In the genomic region with DNA sequence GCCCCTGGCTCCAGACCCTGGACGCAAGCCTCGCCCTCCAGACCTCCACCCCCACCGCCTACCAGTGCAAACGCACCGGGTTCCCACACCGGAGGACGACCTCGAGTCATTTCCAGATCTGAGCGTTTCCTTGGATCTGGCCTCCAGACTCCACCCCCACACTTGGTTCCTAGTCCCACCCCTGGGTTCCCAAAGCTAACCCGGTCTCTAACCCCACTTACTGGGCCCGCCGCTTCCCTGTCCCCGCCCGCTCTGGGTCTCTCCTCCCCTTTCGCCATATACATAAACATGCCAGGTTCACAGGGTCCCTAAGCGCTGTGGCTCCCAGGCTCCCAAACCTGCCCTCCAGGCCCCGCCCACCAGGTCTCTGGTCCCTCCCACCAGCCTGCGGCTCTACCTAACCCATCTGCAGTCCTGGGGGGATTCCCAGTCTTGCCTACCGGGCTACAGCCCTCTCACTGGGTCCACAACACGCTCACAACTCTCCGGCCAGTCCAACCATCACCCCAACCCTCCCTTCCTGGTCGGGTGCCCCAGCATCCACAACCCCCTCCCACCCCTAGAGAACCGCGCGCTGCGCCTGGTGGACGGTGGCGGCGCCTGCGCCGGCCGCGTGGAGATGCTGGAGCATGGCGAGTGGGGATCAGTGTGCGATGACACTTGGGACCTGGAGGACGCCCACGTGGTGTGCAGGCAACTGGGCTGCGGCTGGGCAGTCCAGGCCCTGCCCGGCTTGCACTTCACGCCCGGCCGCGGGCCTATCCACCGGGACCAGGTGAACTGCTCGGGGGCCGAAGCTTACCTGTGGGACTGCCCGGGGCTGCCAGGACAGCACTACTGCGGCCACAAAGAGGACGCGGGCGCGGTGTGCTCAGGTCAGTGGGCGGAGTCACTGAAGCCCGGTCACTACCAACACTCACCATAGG, we compare ENCODE assay signal across 9 cellular contexts. TPM values are rescaled to one million over a fixed set of nuclear protein-coding genes. Genes with fewer than 3 reads are reported as not detected.
DNase-seq lines count a peak whose midpoint lies in the region; ATAC-seq lines count a peak whose summit lies in the region.
"Had no signal": no experiment of that assay in that cellular context is flagged by ENCODE, and none has a peak within 500 bp of the region (broad histone marks: within the 10 kb centered on the region; RNA-seq: fewer than 3 reads in every experiment).

No MANE protein-coding gene starts in this region.

- no peak overlapping the region for H3K4me3 Mint-ChIP-seq in activated naive CD8-positive, alpha-beta T cell treated with anti-CD3 and anti-CD28 coated beads, Interleukin-2, amount 10 ng/mL, durations not matched to agents 7 days and 5 days
- H3K4me3 Mint-ChIP-seq in stimulated activated effector memory CD8-positive, alpha-beta T cell treated with anti-CD3 and anti-CD28 coated beads, Interleukin-12 subunit alpha, Interleukin-12 subunit beta, amount 100 ng/mL, for 72 hours, result no peak overlapping the region

- H3K4me1 ChIP-seq in SJCRH30, result 0 out of 2 replicates have a peak, but pooled peaks cover 2% of the 10 kb centered on the region

- H3K36me3 ChIP-seq in H7 (replicated peaks; ENCODE audit: control insufficient read depth, insufficient read depth, low read length) (no peaks in the 10 kb centered on the region), SJCRH30 (no peaks in the 10 kb centered on the region)

- DNase-seq in H7 (peak; percentile 96), islet precursor cell (peak; percentile 86), SJCRH30 (no peak), GM19238 (ENCODE audit: insufficient read length, low spot score) (no peak)
- DNase-seq in activated naive CD8-positive, alpha-beta T cell treated with anti-CD3 and anti-CD28 coated beads, Interleukin-2, amount 10 ng/mL, durations not matched to agents 7 days and 5 days, result no peak
- DNase-seq in stimulated activated effector memory CD8-positive, alpha-beta T cell treated with anti-CD3 and anti-CD28 coated beads, Interleukin-12 subunit alpha, Interleukin-12 subunit beta, amount 100 ng/mL, for 72 hours (ENCODE audit: low spot score in 2 of 2), result no peak
- no peak for DNase-seq in stimulated activated CD4-positive, alpha-beta T cell treated with anti-CD3 and anti-CD28 coated beads, Interleukin-2, amount 100 ng/mL, for 24 hours
- DNase-seq: NCI-H524 had no signal

- no peak for ATAC-seq in activated naive CD8-positive, alpha-beta T cell treated with anti-CD3 and anti-CD28 coated beads, Interleukin-2, amount 10 ng/mL, durations not matched to agents 7 days and 5 days (ENCODE audit: low read depth)
- ATAC-seq in stimulated activated effector memory CD8-positive, alpha-beta T cell treated with anti-CD3 and anti-CD28 coated beads, Interleukin-12 subunit alpha, Interleukin-12 subunit beta, amount 100 ng/mL, for 72 hours, result no peak
- no peak for ATAC-seq in GM21737 (IDR thresholded peaks at IDR 0.05; ENCODE audit: unreplicated experiment)

- no peak overlapping the region for H3K27ac ChIP-seq in SJCRH30

- H3K4me3 ChIP-seq in H7 (ENCODE audit: insufficient read depth, low read depth, low read length), result peak overlapping the region; percentile 42
- H3K4me3 ChIP-seq in SJCRH30, result no peak overlapping the region

- peaks cover 35% of the 10 kb centered on the region for H3K36me3 Mint-ChIP-seq in activated naive CD8-positive, alpha-beta T cell treated with anti-CD3 and anti-CD28 coated beads, Interleukin-2, amount 10 ng/mL, durations not matched to agents 7 days and 5 days
- peaks cover 94% of the 10 kb centered on the region for H3K36me3 Mint-ChIP-seq in stimulated activated effector memory CD8-positive, alpha-beta T cell treated with anti-CD3 and anti-CD28 coated beads, Interleukin-12 subunit alpha, Interleukin-12 subunit beta, amount 100 ng/mL, for 72 hours

- peak overlapping the region; percentile 65 for H3K27ac Mint-ChIP-seq in activated naive CD8-positive, alpha-beta T cell treated with anti-CD3 and anti-CD28 coated beads, Interleukin-2, amount 10 ng/mL, durations not matched to agents 7 days and 5 days
- H3K27ac Mint-ChIP-seq in stimulated activated effector memory CD8-positive, alpha-beta T cell treated with anti-CD3 and anti-CD28 coated beads, Interleukin-12 subunit alpha, Interleukin-12 subunit beta, amount 100 ng/mL, for 72 hours, result peak overlapping the region; percentile 52

- H3K9me3 ChIP-seq in SJCRH30 (replicated peaks), result no peaks in the 10 kb centered on the region

- H3K9me3 Mint-ChIP-seq in activated naive CD8-positive, alpha-beta T cell treated with anti-CD3 and anti-CD28 coated beads, Interleukin-2, amount 10 ng/mL, durations not matched to agents 7 days and 5 days, result no peaks in the 10 kb centered on the region
- no peaks in the 10 kb centered on the region for H3K9me3 Mint-ChIP-seq in stimulated activated effector memory CD8-positive, alpha-beta T cell treated with anti-CD3 and anti-CD28 coated beads, Interleukin-12 subunit alpha, Interleukin-12 subunit beta, amount 100 ng/mL, for 72 hours

- POLR2A ChIA-PET in activated naive CD8-positive, alpha-beta T cell treated with anti-CD3 and anti-CD28 coated beads, Interleukin-2, amount 10 ng/mL, durations not matched to agents 7 days and 5 days (lab: Charles Lee), result interaction anchor here (1.0 to 1.3 kb wide), 2 partner anchors 10 to 37 kb away, joined by 3 to 4 read pairs; a partner anchor contains a TSS

- H3K27me3 ChIP-seq in H7 (ENCODE audit: control insufficient read depth, insufficient read depth, low read length), result peaks cover 50% of the 10 kb centered on the region
- no peaks in the 10 kb centered on the region for H3K27me3 ChIP-seq in SJCRH30

- H3K27me3 Mint-ChIP-seq in activated naive CD8-positive, alpha-beta T cell treated with anti-CD3 and anti-CD28 coated beads, Interleukin-2, amount 10 ng/mL, durations not matched to agents 7 days and 5 days, result no peaks in the 10 kb centered on the region

- H3K4me1 Mint-ChIP-seq in activated naive CD8-positive, alpha-beta T cell treated with anti-CD3 and anti-CD28 coated beads, Interleukin-2, amount 10 ng/mL, durations not matched to agents 7 days and 5 days, result peaks cover 46% of the 10 kb centered on the region
- peaks cover 38% of the 10 kb centered on the region for H3K4me1 Mint-ChIP-seq in stimulated activated effector memory CD8-positive, alpha-beta T cell treated with anti-CD3 and anti-CD28 coated beads, Interleukin-12 subunit alpha, Interleukin-12 subunit beta, amount 100 ng/mL, for 72 hours

RNA-seq across cellular contexts. Expression of a gene that starts 36.8 kb away (rescaled TPM):
- total RNA-seq in H7 (2014; rRNA removed; shearing (Covaris generic)), result not detected in 2 replicates
- total RNA-seq in activated naive CD8-positive, alpha-beta T cell treated with anti-CD3 and anti-CD28 coated beads, Interleukin-2, amount 10 ng/mL, durations not matched to agents 7 days and 5 days, result 100 to 1,000 TPM; 274 to 285 TPM
- total RNA-seq in SJCRH30 (2014; rRNA removed; shearing (Covaris generic)), result not detected in 2 replicates

RNA-seq across cellular contexts. Expression of a gene that starts 56.3 kb away (rescaled TPM):
- total RNA-seq in H7 (2014; rRNA removed; shearing (Covaris generic)), result 2.7 and 6.1 TPM in 2 replicates
- total RNA-seq in activated naive CD8-positive, alpha-beta T cell treated with anti-CD3 and anti-CD28 coated beads, Interleukin-2, amount 10 ng/mL, durations not matched to agents 7 days and 5 days, result 1 to 10 TPM; 7.2 to 7.4 TPM
- total RNA-seq in SJCRH30 (2014; rRNA removed; shearing (Covaris generic)), result 1.0 and 1.6 TPM in 2 replicates

Comparison
In these comparisons a context has a peak if more than half of its experiments do, and no peak if none do; other contexts are left out.
1. DNase-seq: peak in H7 (single experiment) and islet precursor cell (single experiment); none in activated naive CD8-positive, alpha-beta T cell treated with anti-CD3 and anti-CD28 coated beads, Interleukin-2, amount 10 ng/mL, durations not matched to agents 7 days and 5 days (single experiment), stimulated activated effector memory CD8-positive, alpha-beta T cell treated with anti-CD3 and anti-CD28 coated beads, Interleukin-12 subunit alpha, Interleukin-12 subunit beta, amount 100 ng/mL, for 72 hours (0 of 2), SJCRH30 (0 of 2), stimulated activated CD4-positive, alpha-beta T cell treated with anti-CD3 and anti-CD28 coated beads, Interleukin-2, amount 100 ng/mL, for 24 hours (0 of 2) and GM19238 (single experiment).
2. RNA of a gene that starts 36.8 kb away (total RNA-seq): 274 to 285 TPM in activated naive CD8-positive, alpha-beta T cell treated with anti-CD3 and anti-CD28 coated beads, Interleukin-2, amount 10 ng/mL, durations not matched to agents 7 days and 5 days; not detected in H7 and not detected in SJCRH30; every median in the first group is over 100 times any median in the second.